Comparison of ENCODE assay signal across 8 cellular contexts in genomic region chr14:70907996-70908917, GRCh38. TPM values are rescaled to one million over a fixed set of nuclear protein-coding genes. Genes with fewer than 3 reads are reported as not detected.
DNase-seq lines count a peak whose midpoint lies in the region; ATAC-seq and TF ChIP-seq lines count a peak whose summit lies in the region.

No MANE protein-coding gene starts in this region.

- peak overlapping the region; percentile 74 to 79 for H3K4me3 ChIP-seq in CD4-positive, alpha-beta memory T cell (ENCODE audit: low read length in 2 of 2)
- H3K4me3 ChIP-seq in HL-60 (replicated peaks; ENCODE audit: insufficient read depth, low read length), result peak overlapping the region; percentile 65
- H3K4me3 ChIP-seq in right cardiac atrium (ENCODE audit: low read length), result peak overlapping the region; percentile 84

- H3K27ac ChIP-seq in CD4-positive, alpha-beta memory T cell (ENCODE audit: low read depth, low read length), result peak overlapping the region; percentile 79
- H3K27ac ChIP-seq in HL-60 (replicated peaks) (peak overlapping the region; percentile 88), right cardiac atrium (ENCODE audit: low read length) (peak overlapping the region; percentile 70)

- H3K27me3 Mint-ChIP-seq in CD4-positive, alpha-beta memory T cell, result no peaks in the 10 kb centered on the region

- intact Hi-C loops in CD4-positive, alpha-beta memory T cell (cut with micrococcal nuclease), result loop anchor here (1.0 to 2.0 kb wide), 8 partner anchors 12 to 103 kb away; no protein-coding TSS in a partner anchor
- intact Hi-C loops in right cardiac atrium (cut with DNase I), result loop anchor here in 3 of 4 donors (5.0 to 10.0 kb wide), 4 partner anchors 47 to 86 kb away; no protein-coding TSS in a partner anchor
- intact Hi-C loops in posterior vena cava (cut with DNase I), result loop anchor here in 1 of 2 donors (5.0 kb wide), 1 partner anchor 64 kb away; no protein-coding TSS in a partner anchor

- no peaks in the 10 kb centered on the region for H3K36me3 ChIP-seq in CD4-positive, alpha-beta memory T cell (ENCODE audit: insufficient read depth, low read length)

- under 1% methylated on average over 85 of the region's 85 CpGs for WGBS in right cardiac atrium

- no peaks in the 10 kb centered on the region for H3K9me3 ChIP-seq in CD4-positive, alpha-beta memory T cell (ENCODE audit: control insufficient read depth in 1 of 2, low read length in 2 of 2)
- no peaks in the 10 kb centered on the region for H3K9me3 ChIP-seq in right cardiac atrium (ENCODE audit: control insufficient read depth, low read length)

- H3K4me1 ChIP-seq in CD4-positive, alpha-beta memory T cell (ENCODE audit: insufficient read depth, low read length), result peaks cover 69% of the 10 kb centered on the region
- peaks cover 5% of the 10 kb centered on the region for H3K4me1 ChIP-seq in right cardiac atrium (ENCODE audit: control insufficient read depth, insufficient read depth, low read length)

- TF ChIP-seq CTCF in HL-60 (IDR thresholded peaks at IDR 0.05; ENCODE audit: insufficient read depth, low read length), result no peak

- peaks cover 0 to 2% (median 0%) of the 10 kb centered on the region in 8 donors for H3K9me3 Mint-ChIP-seq in CD4-positive, alpha-beta memory T cell

- CTCF ChIA-PET in CD4-positive, alpha-beta memory T cell (lab: Charles Lee; ENCODE audit: partially characterized antibody), result interaction anchor here (0.6 to 4.9 kb wide), 34 partner anchors 11 to 102 kb away, joined by 3 to 219 read pairs (median 12); partner anchors contain the start of gene MAP3K9

- peak overlapping the region; percentile 93 to 99 (median 98) for H3K4me3 Mint-ChIP-seq in CD4-positive, alpha-beta memory T cell

- peaks cover 4 to 24% of the 10 kb centered on the region in 2 donors for H3K36me3 Mint-ChIP-seq in CD4-positive, alpha-beta memory T cell

- ATAC-seq in GM19467 (IDR thresholded peaks at IDR 0.05; ENCODE audit: unreplicated experiment), result peak; percentile 22
- peak; percentile 66 to 74 for ATAC-seq in right cardiac atrium

- peak overlapping the region; percentile 89 to 98 (median 97) for H3K27ac Mint-ChIP-seq in CD4-positive, alpha-beta memory T cell

- POLR2A ChIA-PET in CD4-positive, alpha-beta memory T cell (lab: Charles Lee; ENCODE audit: partially characterized antibody), result interaction anchor here (0.7 to 8.3 kb wide), 37 partner anchors 9 to 254 kb away, joined by 3 to 164 read pairs (median 8); partner anchors contain the start of gene MAP3K9

- peaks cover 46 to 82% (median 69%) of the 10 kb centered on the region in 4 donors for H3K4me1 Mint-ChIP-seq in CD4-positive, alpha-beta memory T cell

- DNase-seq in CD4-positive, alpha-beta memory T cell, result peak; percentile 37 to 64 (median 55)
- DNase-seq in HL-60 (ENCODE audit: low read depth in 1 of 2, low spot score in 1 of 2), result no peak
- peak; percentile 7 to 52 (median 42) for DNase-seq in T-helper 1 cell
- DNase-seq in anterior cingulate cortex (lab: John Stamatoyannopoulos, UW), result peak in 38 of 58 donors; percentile 10 to 65 (median 48)
- DNase-seq in right cardiac atrium, result peak; percentile 73 to 83 (median 82)
- DNase-seq in posterior vena cava (ENCODE audit: low spot score), result peak; percentile 87
- no peak for DNase-seq in NCI-H187 treated with DMSO at 0.1 percent for 48 hours (lab: John Stamatoyannopoulos, UW)

- H3K27me3 ChIP-seq in CD4-positive, alpha-beta memory T cell (ENCODE audit: insufficient read depth, low read length), result no peaks in the 10 kb centered on the region
- H3K27me3 ChIP-seq in HL-60 (ENCODE audit: insufficient read depth, poor library complexity, severe bottlenecking) (no peaks in the 10 kb centered on the region), right cardiac atrium (ENCODE audit: control insufficient read depth, insufficient read depth) (no peaks in the 10 kb centered on the region)

RNA-seq across cellular contexts. Expression of gene PCNX1, which starts 1.0 kb away (rescaled TPM):
- 100 to 1,000 TPM; 115 to 128 TPM for total RNA-seq in CD4-positive, alpha-beta memory T cell
- polyA plus RNA-seq in CD4-positive, alpha-beta memory T cell, result 10 to 100 TPM; 10.7 to 21.8 TPM
- total RNA-seq in right cardiac atrium (10 to 100 TPM; 29.5 to 48.0 (median 36.6) TPM), posterior vena cava (10 to 100 TPM; 58.4 to 58.6 TPM)
- 7.0 TPM for polyA plus RNA-seq in right cardiac atrium

Comparison
In these comparisons a context has a peak if more than half of its experiments do, and no peak if none do; other contexts are left out.
1. DNase-seq: peak in CD4-positive, alpha-beta memory T cell (5 of 5), T-helper 1 cell (5 of 5), anterior cingulate cortex (38 of 58), right cardiac atrium (3 of 3) and posterior vena cava (single experiment); none in HL-60 (0 of 2) and NCI-H187 treated with DMSO at 0.1 percent for 48 hours (single experiment).
2. Peak in every context shown above with its lines, with median percentiles within 50 percentile points of each other: H3K27ac ChIP-seq and H3K4me3 ChIP-seq.